Comparison of ENCODE assay signal across 1 cellular context in the genomic region with DNA sequence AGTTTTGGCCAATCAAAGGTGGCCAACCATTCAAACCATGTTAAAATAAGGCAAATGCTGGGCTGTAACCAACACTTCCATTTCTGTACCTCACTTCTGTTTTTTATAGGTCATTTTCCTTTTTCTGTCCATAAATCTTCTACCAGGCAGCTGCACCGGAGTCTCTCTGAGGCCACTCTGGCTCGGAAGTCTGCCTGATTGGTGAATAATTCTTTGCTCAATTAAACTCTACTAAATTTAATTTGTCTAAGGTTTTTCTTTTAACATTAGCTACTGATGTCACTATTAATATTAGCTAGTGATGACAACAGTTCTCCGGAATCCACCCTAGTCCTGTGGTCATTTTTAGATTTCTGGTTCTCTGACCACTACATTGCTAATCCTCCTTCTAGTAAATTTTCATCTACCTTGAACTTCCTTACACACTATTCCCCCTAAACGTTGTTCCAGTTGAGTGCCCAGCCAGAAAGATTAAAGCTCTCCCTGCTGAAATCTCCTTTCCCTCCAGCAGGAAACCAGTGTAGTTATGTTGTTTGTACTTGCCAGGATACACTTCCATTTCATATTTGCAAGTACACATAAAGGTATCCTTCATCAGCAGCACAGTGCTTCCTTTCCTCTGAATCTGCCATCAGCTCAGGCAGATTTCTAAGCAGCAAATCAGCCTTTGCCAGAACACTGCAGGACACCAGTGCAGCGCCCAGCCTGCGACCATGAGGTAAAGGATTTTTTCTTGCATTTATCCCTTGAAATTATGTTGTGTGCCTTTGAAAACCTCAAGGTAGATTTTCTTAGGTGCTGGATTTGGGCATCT.
TF ChIP-seq lines count a peak whose summit lies in the region.

No MANE protein-coding gene starts in this region.

TF ChIP-seq in SK-N-SH treated with all-trans-retinoic acid at 6 μM for 48 hours, 23 proteins besides CTCF, POLR2A, EP300 and RAD21 (continued from another document):
- TF ChIP-seq, protein P1, sequence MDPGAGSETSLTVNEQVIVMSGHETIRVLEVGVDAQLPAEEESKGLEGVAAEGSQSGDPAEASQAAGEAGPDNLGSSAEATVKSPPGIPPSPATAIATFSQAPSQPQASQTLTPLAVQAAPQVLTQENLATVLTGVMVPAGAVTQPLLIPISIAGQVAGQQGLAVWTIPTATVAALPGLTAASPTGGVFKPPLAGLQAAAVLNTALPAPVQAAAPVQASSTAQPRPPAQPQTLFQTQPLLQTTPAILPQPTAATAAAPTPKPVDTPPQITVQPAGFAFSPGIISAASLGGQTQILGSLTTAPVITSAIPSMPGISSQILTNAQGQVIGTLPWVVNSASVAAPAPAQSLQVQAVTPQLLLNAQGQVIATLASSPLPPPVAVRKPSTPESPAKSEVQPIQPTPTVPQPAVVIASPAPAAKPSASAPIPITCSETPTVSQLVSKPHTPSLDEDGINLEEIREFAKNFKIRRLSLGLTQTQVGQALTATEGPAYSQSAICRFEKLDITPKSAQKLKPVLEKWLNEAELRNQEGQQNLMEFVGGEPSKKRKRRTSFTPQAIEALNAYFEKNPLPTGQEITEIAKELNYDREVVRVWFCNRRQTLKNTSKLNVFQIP (CRISPR knock-in tag; IDR thresholded peaks at IDR 0.05; ENCODE audit: borderline replicate concordance, low read depth) = no peak
- TF ChIP-seq ISL1 (CRISPR knock-in tag; IDR thresholded peaks at IDR 0.05) = peak; percentile 84
- TF ChIP-seq CSRNP3 (CRISPR knock-in tag; IDR thresholded peaks at IDR 0.05) = no peak; the same call in 1 of the 2 replicates
- TF ChIP-seq PATZ1 (CRISPR knock-in tag; IDR thresholded peaks at IDR 0.05; ENCODE audit: borderline replicate concordance) = no peak
- no peak for TF ChIP-seq ZNF8 (CRISPR knock-in tag; IDR thresholded peaks at IDR 0.05)
